ENCODE assay signal across 2 cellular contexts in genomic region chr5:175347931-175348330, GRCh38.
TF ChIP-seq lines count a peak whose summit lies in the region.

No MANE protein-coding gene starts in this region.

TF ChIP-seq in GM23338, 12 proteins besides CTCF, POLR2A, EP300 and RAD21:
- TF ChIP-seq POLR2AphosphoS5 (IDR thresholded peaks at IDR 0.05; ENCODE audit: low read depth) (no peak), STAT1 (IDR thresholded peaks at IDR 0.05; ENCODE audit: unreplicated experiment) (no peak), ZNF462 (CRISPR knock-in tag; IDR thresholded peaks at IDR 0.05) (no peak), REST (IDR thresholded peaks at IDR 0.05; ENCODE audit: unreplicated experiment) (no peak)

TF ChIP-seq in HEK293, 187 proteins besides CTCF, POLR2A, EP300 and RAD21 (continued from another document):
- TF ChIP-seq KLF7 (tag by site-specific recombination; IDR thresholded peaks at IDR 0.05; ENCODE audit: borderline replicate concordance), result no peak
- TF ChIP-seq GFI1B (tag by site-specific recombination; IDR thresholded peaks at IDR 0.05), result 0 out of 2 replicates have a peak, but pooled peaks have one; percentile 59
